8 cellular contexts compared by ENCODE assay signal in the genomic region with DNA sequence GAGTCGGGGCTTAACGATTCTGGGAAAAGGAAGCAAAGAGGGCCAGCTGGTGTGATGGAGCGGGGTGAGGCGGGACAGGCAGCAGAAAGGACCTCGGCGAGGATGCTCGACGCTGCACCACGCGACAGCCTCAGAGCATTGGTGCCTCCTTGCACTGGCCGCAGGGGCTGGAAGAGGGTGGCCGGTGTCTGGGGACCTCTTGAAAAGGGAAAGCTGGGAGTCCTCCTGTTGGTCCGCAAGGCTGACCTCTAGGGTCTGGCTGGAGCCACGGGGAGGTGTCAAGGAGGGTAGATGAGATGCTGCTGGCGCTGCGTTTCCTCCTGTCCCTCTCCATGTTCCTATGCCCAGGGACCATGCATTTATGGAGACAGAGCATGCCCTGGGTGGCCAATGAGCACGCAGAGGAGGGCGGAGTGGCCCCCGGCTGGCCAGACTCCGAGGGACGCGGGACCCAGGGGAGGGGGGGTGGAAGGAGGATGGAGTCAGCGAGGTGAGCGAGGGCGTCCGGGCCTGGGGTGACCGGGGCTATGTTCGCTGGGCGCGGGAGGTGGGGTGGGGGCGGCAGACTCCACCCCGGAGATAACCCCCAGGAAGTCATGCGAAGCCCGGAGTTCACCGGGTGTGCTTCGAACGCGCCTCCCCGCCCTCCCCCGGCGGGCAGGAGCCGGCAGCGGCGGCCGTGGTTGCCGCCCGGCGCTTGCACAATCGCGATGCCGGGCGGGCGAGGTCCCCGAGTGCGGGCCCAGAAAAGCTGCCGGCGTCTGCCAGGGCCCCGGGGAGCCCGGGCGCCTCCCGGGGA. TPM values are rescaled to one million over a fixed set of nuclear protein-coding genes. Genes with fewer than 3 reads are reported as not detected.
DNase-seq lines count a peak whose midpoint lies in the region; ATAC-seq and TF ChIP-seq lines count a peak whose summit lies in the region.

TSS of gene CYP24A1 (minus strand) at position 334 of the 799 bp plus-strand sequence. CDS start 407 bp downstream, outside the sequence.

- peaks cover 66% of the 10 kb centered on the region for H3K27me3 ChIP-seq in skeletal muscle satellite cell (ENCODE audit: control insufficient read depth, insufficient read depth, low read length)

- H3K4me3 ChIP-seq in fibroblast of the aortic adventitia (ENCODE audit: low read depth, low read length) (peak within 1 kb of the TSS; percentile 22), skeletal muscle satellite cell (ENCODE audit: low read length) (no peak within 1 kb of the TSS)

- H3K4me1 ChIP-seq in skeletal muscle satellite cell (ENCODE audit: control insufficient read depth, insufficient read depth, low read length), result no peaks in the 10 kb centered on the region

- no peaks in the 10 kb centered on the region for H3K9me3 ChIP-seq in skeletal muscle satellite cell (replicated peaks; ENCODE audit: low read length)

- TF ChIP-seq CTCF in fibroblast of the aortic adventitia (IDR thresholded peaks at IDR 0.05; ENCODE audit: insufficient read depth, low read length), result no peak

- peak; percentile 70 for DNase-seq in DMS53 (lab: John Stamatoyannopoulos, UW)
- DNase-seq in DMS53 treated with DMSO at 0.1 percent for 48 hours (lab: John Stamatoyannopoulos, UW; ENCODE audit: unreplicated experiment), result no peak
- peak; percentile 32 for DNase-seq in RPMI8226
- no peak for DNase-seq in fibroblast of the aortic adventitia (ENCODE audit: low read depth)
- no peak for DNase-seq in NCI-H2227 treated with DMSO at 0.1 percent for 48 hours (lab: John Stamatoyannopoulos, UW)
- DNase-seq in anterior cingulate cortex (lab: John Stamatoyannopoulos, UW), result no peak

- H3K9ac ChIP-seq in skeletal muscle satellite cell (ENCODE audit: low read depth, low read length), result no peak within 1 kb of the TSS

- ATAC-seq in GM18498 (IDR thresholded peaks at IDR 0.05; ENCODE audit: unreplicated experiment), result no peak

- peak within 1 kb of the TSS; percentile 58 for H3K4me2 ChIP-seq in skeletal muscle satellite cell (ENCODE audit: low read length)

- no peaks in the 10 kb centered on the region for H3K36me3 ChIP-seq in skeletal muscle satellite cell (ENCODE audit: insufficient read depth, low read length)

RNA-seq across cellular contexts. Expression of gene CYP24A1, which starts in this region (rescaled TPM):
- 0.98 TPM in 1 of 2 replicates, not detected in the other for total RNA-seq in fibroblast of the aortic adventitia (ENCODE audit: low replicate concordance)
- not detected in 2 replicates for total RNA-seq in skeletal muscle satellite cell (2012; rRNA removed)

Comparison
In these comparisons a context has a peak if more than half of its experiments do, and no peak if none do; other contexts are left out.
1. DNase-seq: peak in DMS53 (single experiment) and RPMI8226 (single experiment); none in DMS53 treated with DMSO at 0.1 percent for 48 hours (single experiment), fibroblast of the aortic adventitia (single experiment), NCI-H2227 treated with DMSO at 0.1 percent for 48 hours (single experiment) and anterior cingulate cortex (0 of 58).